2 cellular contexts compared by ENCODE assay signal in genomic region chr14:74324945-74325361, GRCh38.
TF ChIP-seq lines count a peak whose summit lies in the region.

No MANE protein-coding gene starts in this region.

TF ChIP-seq in GM12878, 131 proteins besides CTCF, POLR2A, EP300 and RAD21 (continued from another document):
- TF ChIP-seq ZNF384 (IDR thresholded peaks at IDR 0.05; ENCODE audit: borderline replicate concordance, low read depth, low read length), result 0 out of 2 replicates have a peak, but pooled peaks have one; percentile 15

TF ChIP-seq in liver, 16 proteins besides CTCF, POLR2A, EP300 and RAD21 (continued from another document):
- no peak for TF ChIP-seq REST (IDR thresholded peaks at IDR 0.05)
- no peak for TF ChIP-seq YY1 (IDR thresholded peaks at IDR 0.05)
- no peak for TF ChIP-seq RXRA (IDR thresholded peaks at IDR 0.05)
- TF ChIP-seq HNF4A (conservative IDR thresholded peaks at IDR 0.05), result no peak
- no peak for TF ChIP-seq GABPA (IDR thresholded peaks at IDR 0.05 in 1 of 2, conservative IDR thresholded peaks at IDR 0.05 in 1 of 2)
- no peak for TF ChIP-seq SP1 (IDR thresholded peaks at IDR 0.05)
- TF ChIP-seq FOXA1 (IDR thresholded peaks at IDR 0.05), result no peak
- TF ChIP-seq TAF1 (conservative IDR thresholded peaks at IDR 0.05), result no peak
- TF ChIP-seq JUND (IDR thresholded peaks at IDR 0.05), result no peak
- TF ChIP-seq MAX (IDR thresholded peaks at IDR 0.05), result no peak
